1 cellular context compared by ENCODE assay signal in genomic region chr11:115848080-115848479, GRCh38.
TF ChIP-seq lines count a peak whose summit lies in the region.

No MANE protein-coding gene starts in this region.

TF ChIP-seq in GM23338, 12 proteins besides CTCF, POLR2A, EP300 and RAD21:
- TF ChIP-seq, protein P1, sequence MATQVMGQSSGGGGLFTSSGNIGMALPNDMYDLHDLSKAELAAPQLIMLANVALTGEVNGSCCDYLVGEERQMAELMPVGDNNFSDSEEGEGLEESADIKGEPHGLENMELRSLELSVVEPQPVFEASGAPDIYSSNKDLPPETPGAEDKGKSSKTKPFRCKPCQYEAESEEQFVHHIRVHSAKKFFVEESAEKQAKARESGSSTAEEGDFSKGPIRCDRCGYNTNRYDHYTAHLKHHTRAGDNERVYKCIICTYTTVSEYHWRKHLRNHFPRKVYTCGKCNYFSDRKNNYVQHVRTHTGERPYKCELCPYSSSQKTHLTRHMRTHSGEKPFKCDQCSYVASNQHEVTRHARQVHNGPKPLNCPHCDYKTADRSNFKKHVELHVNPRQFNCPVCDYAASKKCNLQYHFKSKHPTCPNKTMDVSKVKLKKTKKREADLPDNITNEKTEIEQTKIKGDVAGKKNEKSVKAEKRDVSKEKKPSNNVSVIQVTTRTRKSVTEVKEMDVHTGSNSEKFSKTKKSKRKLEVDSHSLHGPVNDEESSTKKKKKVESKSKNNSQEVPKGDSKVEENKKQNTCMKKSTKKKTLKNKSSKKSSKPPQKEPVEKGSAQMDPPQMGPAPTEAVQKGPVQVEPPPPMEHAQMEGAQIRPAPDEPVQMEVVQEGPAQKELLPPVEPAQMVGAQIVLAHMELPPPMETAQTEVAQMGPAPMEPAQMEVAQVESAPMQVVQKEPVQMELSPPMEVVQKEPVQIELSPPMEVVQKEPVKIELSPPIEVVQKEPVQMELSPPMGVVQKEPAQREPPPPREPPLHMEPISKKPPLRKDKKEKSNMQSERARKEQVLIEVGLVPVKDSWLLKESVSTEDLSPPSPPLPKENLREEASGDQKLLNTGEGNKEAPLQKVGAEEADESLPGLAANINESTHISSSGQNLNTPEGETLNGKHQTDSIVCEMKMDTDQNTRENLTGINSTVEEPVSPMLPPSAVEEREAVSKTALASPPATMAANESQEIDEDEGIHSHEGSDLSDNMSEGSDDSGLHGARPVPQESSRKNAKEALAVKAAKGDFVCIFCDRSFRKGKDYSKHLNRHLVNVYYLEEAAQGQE (IDR thresholded peaks at IDR 0.05; ENCODE audit: unreplicated experiment): no peak
- TF ChIP-seq STAT1 (IDR thresholded peaks at IDR 0.05; ENCODE audit: unreplicated experiment) (no peak), EZH2phosphoT487 (IDR thresholded peaks at IDR 0.05; ENCODE audit: unreplicated experiment) (no peak), ZNF331 (CRISPR knock-in tag; IDR thresholded peaks at IDR 0.05; ENCODE audit: low read depth) (no peak), POLR2AphosphoS5 (IDR thresholded peaks at IDR 0.05; ENCODE audit: low read depth) (no peak), ZNF462 (CRISPR knock-in tag; IDR thresholded peaks at IDR 0.05) (no peak), JUNB (IDR thresholded peaks at IDR 0.05; ENCODE audit: unreplicated experiment) (no peak), NANOG (IDR thresholded peaks at IDR 0.05; ENCODE audit: borderline replicate concordance) (no peak), CREB1 (CRISPR knock-in tag; IDR thresholded peaks at IDR 0.05; ENCODE audit: low read depth) (no peak), ETS1 (IDR thresholded peaks at IDR 0.05) (no peak)
